ENCODE assay signal across 10 cellular contexts in genomic region chrX:119488749-119489148, GRCh38. TPM values are rescaled to one million over a fixed set of nuclear protein-coding genes. Genes with fewer than 3 reads are reported as not detected.
DNase-seq lines count a peak whose midpoint lies in the region; ATAC-seq and TF ChIP-seq lines count a peak whose summit lies in the region.
"Had no signal": no experiment of that assay in that cellular context is flagged by ENCODE, and none has a peak within 500 bp of the region (broad histone marks: within the 10 kb centered on the region; RNA-seq: fewer than 3 reads in every experiment).

No MANE protein-coding gene starts in this region.

- no peak overlapping the region for H3K4me3 ChIP-seq in GM12865 (ENCODE audit: low read depth, low read length)
- H3K4me3 ChIP-seq in adipocyte (ENCODE audit: low read length): no peak overlapping the region
- H3K4me3 ChIP-seq in hepatocyte: no peak overlapping the region

- no peaks in the 10 kb centered on the region for H3K79me2 ChIP-seq in hepatocyte

- H3K9me2 ChIP-seq in hepatocyte (replicated peaks; ENCODE audit: insufficient read depth): no peaks in the 10 kb centered on the region

- no peak overlapping the region for H2AFZ ChIP-seq in hepatocyte

- ATAC-seq in GM18505 (IDR thresholded peaks at IDR 0.05; ENCODE audit: unreplicated experiment): no peak
- no peak for ATAC-seq in GM21576 (IDR thresholded peaks at IDR 0.05; ENCODE audit: unreplicated experiment)
- ATAC-seq: stimulated activated naive CD8-positive, alpha-beta T cell treated with anti-CD3 and anti-CD28 coated beads, Interleukin-15, amount 100 ng/mL, for 72 hours had no signal

- TF ChIP-seq CTCF in AG09319 (IDR thresholded peaks at IDR 0.05; ENCODE audit: low read depth, low read length) (peak; percentile 61), GM12865 (IDR thresholded peaks at IDR 0.05; ENCODE audit: insufficient read depth, low read depth, low read length, missing control alignments) (peak; percentile 42), hepatocyte (IDR thresholded peaks at IDR 0.05; ENCODE audit: poor library complexity) (peak; percentile 51)

- no peak for TF ChIP-seq POLR2A in GM18505 (IDR thresholded peaks at IDR 0.05; ENCODE audit: borderline replicate concordance, extremely low read depth, insufficient read depth, insufficient read length)

- H3K4me1 ChIP-seq in adipocyte (ENCODE audit: control insufficient read depth, insufficient read depth, low read length) (no peaks in the 10 kb centered on the region), hepatocyte (ENCODE audit: insufficient read depth) (no peaks in the 10 kb centered on the region)

- H3K27me3 ChIP-seq in adipocyte (replicated peaks; ENCODE audit: control insufficient read depth, insufficient read depth, low read length) (peaks cover 11% of the 10 kb centered on the region), hepatocyte (no peaks in the 10 kb centered on the region)

- H3K27ac ChIP-seq in hepatocyte: no peak overlapping the region
- H3K27ac ChIP-seq: epithelial cell of prostate had no signal

- 31% methylated on average over 8 of the region's 8 CpGs for WGBS in hepatocyte (ENCODE audit: low lambda C conversion rate, missing lambda C conversion rate)

- DNase-seq in AG09319 (ENCODE audit: extremely low read depth, low read depth) (no peak), GM12865 (ENCODE audit: low read depth) (peak; percentile 39), NCI-H460 (ENCODE audit: extremely low read depth, low read depth) (peak; percentile 58), adipocyte (ENCODE audit: low read depth) (peak; percentile 78), hepatocyte (ENCODE audit: low spot score) (peak; percentile 51)
- peak; percentile 39 to 47 for DNase-seq in stimulated activated CD4-positive, alpha-beta T cell treated with anti-CD3 and anti-CD28 coated beads, Interleukin-2, amount 100 ng/mL, for 24 hours

- H3K4me2 ChIP-seq in hepatocyte: no peak overlapping the region

- H3K9ac ChIP-seq in adipocyte (ENCODE audit: low read length): no peak overlapping the region

- no peaks in the 10 kb centered on the region for H4K20me1 ChIP-seq in hepatocyte (ENCODE audit: insufficient read depth, poor library complexity, severe bottlenecking)

- H3K9me3 ChIP-seq in adipocyte (ENCODE audit: control insufficient read depth, low read length) (no peaks in the 10 kb centered on the region), hepatocyte (ENCODE audit: low read depth) (no peaks in the 10 kb centered on the region)

- no peaks in the 10 kb centered on the region for H3K36me3 ChIP-seq in adipocyte (ENCODE audit: control insufficient read depth, insufficient read depth, low read length, severe bottlenecking)
- no peaks in the 10 kb centered on the region for H3K36me3 ChIP-seq in hepatocyte (replicated peaks; ENCODE audit: insufficient read depth, low read depth)

RNA-seq across cellular contexts. Expression of gene SLC25A5, which starts 20.5 kb away (rescaled TPM):
- 695 and 806 TPM in 2 replicates for total RNA-seq in NCI-H460 (2014; rRNA removed; shearing (Covaris generic))
- polyA plus RNA-seq in NCI-H460 (2014; cell fraction: nucleus; rRNA removed): 487 and 589 TPM in 2 replicates
- total RNA-seq in hepatocyte: 343 and 383 TPM in 2 replicates
- 248 and 282 TPM in 2 replicates for polyA plus RNA-seq in hepatocyte
